ENCODE assay signal across 1 cellular context in the genomic region with DNA sequence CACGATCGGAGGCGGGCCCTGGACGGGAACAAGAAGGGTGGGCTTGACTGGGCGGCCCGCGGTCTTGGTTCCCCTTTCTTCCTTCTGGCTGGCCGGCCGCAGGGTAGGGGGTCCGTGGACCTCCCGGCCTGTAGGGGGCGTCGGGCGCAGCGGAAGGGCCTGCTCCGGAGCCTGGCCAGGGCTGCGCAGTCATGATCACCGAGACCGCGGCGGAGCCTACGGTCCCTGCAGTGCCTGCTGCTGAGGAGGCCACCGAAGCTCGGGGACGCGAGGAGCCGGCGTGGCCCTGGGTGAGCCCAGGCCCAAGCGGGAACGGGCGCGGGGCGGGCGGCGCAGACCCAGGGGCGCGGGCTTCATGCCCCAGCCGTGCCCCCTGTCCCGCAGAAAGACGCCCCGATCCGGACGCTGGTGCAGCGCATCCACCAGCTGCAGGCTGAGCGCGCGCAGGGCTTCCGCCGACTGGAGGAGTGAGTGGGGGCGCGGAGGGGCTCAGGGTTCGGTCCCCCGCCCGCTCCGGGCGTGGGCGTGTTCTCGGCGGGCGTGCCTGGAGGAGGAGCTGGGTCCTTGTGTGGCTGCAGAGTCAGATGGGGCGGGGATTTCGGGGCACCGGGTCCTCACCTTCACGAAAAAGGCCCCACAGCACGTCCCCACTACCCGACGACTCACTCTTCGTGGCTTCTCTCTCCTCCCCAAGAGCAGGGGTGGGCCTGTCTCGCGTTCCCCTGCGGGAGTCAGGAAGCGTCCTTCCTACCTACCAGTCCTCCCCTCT.
TF ChIP-seq lines count a peak whose summit lies in the region.

A gene (plus strand): TSS at position 188 of the 769 bp plus-strand sequence. CDS start 4 bp downstream, at position 192.

TF ChIP-seq in HepG2, 621 proteins besides CTCF, POLR2A, EP300 and RAD21 (continued from another document and continues in another):
- TF ChIP-seq, protein P1, sequence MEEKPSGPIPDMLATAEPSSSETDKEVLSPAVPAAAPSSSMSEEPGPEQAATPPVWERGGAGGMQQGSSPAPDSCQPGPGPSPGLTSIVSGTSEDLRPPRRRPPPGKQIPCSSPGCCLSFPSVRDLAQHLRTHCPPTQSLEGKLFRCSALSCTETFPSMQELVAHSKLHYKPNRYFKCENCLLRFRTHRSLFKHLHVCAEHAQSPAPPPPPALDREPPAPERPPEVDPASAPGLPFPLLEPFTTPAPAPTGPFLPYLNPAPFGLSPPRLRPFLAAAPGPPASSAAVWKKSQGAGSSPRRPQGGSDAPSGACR (CRISPR knock-in tag; IDR thresholded peaks at IDR 0.05), result 0 out of 2 replicates have a peak, but pooled peaks have one; percentile 17
- peak; percentile 79 for TF ChIP-seq PHF8 (CRISPR knock-in tag; IDR thresholded peaks at IDR 0.05)
- TF ChIP-seq, protein P2, sequence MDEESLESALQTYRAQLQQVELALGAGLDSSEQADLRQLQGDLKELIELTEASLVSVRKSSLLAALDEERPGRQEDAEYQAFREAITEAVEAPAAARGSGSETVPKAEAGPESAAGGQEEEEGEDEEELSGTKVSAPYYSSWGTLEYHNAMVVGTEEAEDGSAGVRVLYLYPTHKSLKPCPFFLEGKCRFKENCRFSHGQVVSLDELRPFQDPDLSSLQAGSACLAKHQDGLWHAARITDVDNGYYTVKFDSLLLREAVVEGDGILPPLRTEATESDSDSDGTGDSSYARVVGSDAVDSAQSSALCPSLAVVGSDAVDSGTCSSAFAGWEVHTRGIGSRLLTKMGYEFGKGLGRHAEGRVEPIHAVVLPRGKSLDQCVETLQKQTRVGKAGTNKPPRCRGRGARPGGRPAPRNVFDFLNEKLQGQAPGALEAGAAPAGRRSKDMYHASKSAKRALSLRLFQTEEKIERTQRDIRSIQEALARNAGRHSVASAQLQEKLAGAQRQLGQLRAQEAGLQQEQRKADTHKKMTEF (CRISPR knock-in tag; IDR thresholded peaks at IDR 0.05), result peak; percentile 93
- TF ChIP-seq HNRNPUL1 (IDR thresholded peaks at IDR 0.05; ENCODE audit: low read depth, low read length), result peak; percentile 41; the same call in 1 of the 2 replicates
- TF ChIP-seq, protein P3, sequence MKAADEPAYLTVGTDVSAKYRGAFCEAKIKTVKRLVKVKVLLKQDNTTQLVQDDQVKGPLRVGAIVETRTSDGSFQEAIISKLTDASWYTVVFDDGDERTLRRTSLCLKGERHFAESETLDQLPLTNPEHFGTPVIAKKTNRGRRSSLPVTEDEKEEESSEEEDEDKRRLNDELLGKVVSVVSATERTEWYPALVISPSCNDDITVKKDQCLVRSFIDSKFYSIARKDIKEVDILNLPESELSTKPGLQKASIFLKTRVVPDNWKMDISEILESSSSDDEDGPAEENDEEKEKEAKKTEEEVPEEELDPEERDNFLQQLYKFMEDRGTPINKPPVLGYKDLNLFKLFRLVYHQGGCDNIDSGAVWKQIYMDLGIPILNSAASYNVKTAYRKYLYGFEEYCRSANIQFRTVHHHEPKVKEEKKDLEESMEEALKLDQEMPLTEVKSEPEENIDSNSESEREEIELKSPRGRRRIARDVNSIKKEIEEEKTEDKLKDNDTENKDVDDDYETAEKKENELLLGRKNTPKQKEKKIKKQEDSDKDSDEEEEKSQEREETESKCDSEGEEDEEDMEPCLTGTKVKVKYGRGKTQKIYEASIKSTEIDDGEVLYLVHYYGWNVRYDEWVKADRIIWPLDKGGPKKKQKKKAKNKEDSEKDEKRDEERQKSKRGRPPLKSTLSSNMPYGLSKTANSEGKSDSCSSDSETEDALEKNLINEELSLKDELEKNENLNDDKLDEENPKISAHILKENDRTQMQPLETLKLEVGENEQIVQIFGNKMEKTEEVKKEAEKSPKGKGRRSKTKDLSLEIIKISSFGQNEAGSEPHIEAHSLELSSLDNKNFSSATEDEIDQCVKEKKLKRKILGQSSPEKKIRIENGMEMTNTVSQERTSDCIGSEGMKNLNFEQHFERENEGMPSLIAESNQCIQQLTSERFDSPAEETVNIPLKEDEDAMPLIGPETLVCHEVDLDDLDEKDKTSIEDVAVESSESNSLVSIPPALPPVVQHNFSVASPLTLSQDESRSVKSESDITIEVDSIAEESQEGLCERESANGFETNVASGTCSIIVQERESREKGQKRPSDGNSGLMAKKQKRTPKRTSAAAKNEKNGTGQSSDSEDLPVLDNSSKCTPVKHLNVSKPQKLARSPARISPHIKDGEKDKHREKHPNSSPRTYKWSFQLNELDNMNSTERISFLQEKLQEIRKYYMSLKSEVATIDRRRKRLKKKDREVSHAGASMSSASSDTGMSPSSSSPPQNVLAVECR (CRISPR knock-in tag; IDR thresholded peaks at IDR 0.05; ENCODE audit: borderline replicate concordance), result peak; percentile 82; the same call in 1 of the 2 replicates
- TF ChIP-seq FOSL1 (CRISPR knock-in tag; IDR thresholded peaks at IDR 0.05; ENCODE audit: borderline replicate concordance), result no peak
- no peak for TF ChIP-seq PRMT3 (CRISPR knock-in tag; IDR thresholded peaks at IDR 0.05; ENCODE audit: borderline replicate concordance, low read depth)
- no peak for TF ChIP-seq CEBPB (IDR thresholded peaks at IDR 0.05; ENCODE audit: borderline replicate concordance, low read depth, low read length)
- peak; percentile 88 for TF ChIP-seq KDM4B (CRISPR knock-in tag; IDR thresholded peaks at IDR 0.05)
- TF ChIP-seq ZNF205 (CRISPR knock-in tag; IDR thresholded peaks at IDR 0.05), result 0 out of 2 replicates have a peak, but pooled peaks have one; percentile 43
- TF ChIP-seq, protein P4, sequence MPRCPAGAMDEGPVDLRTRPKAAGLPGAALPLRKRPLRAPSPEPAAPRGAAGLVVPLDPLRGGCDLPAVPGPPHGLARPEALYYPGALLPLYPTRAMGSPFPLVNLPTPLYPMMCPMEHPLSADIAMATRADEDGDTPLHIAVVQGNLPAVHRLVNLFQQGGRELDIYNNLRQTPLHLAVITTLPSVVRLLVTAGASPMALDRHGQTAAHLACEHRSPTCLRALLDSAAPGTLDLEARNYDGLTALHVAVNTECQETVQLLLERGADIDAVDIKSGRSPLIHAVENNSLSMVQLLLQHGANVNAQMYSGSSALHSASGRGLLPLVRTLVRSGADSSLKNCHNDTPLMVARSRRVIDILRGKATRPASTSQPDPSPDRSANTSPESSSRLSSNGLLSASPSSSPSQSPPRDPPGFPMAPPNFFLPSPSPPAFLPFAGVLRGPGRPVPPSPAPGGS (CRISPR knock-in tag; IDR thresholded peaks at IDR 0.05), result no peak
- TF ChIP-seq ZNF660 (CRISPR knock-in tag; IDR thresholded peaks at IDR 0.05; ENCODE audit: borderline replicate concordance, low read depth), result no peak
- no peak for TF ChIP-seq SOX13 (IDR thresholded peaks at IDR 0.05)
- TF ChIP-seq SOX13 (CRISPR knock-in tag; conservative IDR thresholded peaks at IDR 0.05 in 1 of 2, IDR thresholded peaks at IDR 0.05 in 1 of 2), result no peak
- TF ChIP-seq, protein P5, sequence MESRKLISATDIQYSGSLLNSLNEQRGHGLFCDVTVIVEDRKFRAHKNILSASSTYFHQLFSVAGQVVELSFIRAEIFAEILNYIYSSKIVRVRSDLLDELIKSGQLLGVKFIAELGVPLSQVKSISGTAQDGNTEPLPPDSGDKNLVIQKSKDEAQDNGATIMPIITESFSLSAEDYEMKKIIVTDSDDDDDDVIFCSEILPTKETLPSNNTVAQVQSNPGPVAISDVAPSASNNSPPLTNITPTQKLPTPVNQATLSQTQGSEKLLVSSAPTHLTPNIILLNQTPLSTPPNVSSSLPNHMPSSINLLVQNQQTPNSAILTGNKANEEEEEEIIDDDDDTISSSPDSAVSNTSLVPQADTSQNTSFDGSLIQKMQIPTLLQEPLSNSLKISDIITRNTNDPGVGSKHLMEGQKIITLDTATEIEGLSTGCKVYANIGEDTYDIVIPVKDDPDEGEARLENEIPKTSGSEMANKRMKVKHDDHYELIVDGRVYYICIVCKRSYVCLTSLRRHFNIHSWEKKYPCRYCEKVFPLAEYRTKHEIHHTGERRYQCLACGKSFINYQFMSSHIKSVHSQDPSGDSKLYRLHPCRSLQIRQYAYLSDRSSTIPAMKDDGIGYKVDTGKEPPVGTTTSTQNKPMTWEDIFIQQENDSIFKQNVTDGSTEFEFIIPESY (CRISPR knock-in tag; IDR thresholded peaks at IDR 0.05), result peak; percentile 74
- TF ChIP-seq ZNF143 (CRISPR knock-in tag; IDR thresholded peaks at IDR 0.05), result no peak; the same call in 1 of the 2 replicates
- peak; percentile 83; the same call in 1 of the 2 replicates for TF ChIP-seq SSRP1 (CRISPR knock-in tag; IDR thresholded peaks at IDR 0.05)
- TF ChIP-seq HES4 (CRISPR knock-in tag; IDR thresholded peaks at IDR 0.05; ENCODE audit: borderline replicate concordance), result no peak
- no peak for TF ChIP-seq THYN1 (CRISPR knock-in tag; IDR thresholded peaks at IDR 0.05; ENCODE audit: borderline replicate concordance, low read depth)
- 0 out of 2 replicates have a peak, but pooled peaks have one; percentile 64 for TF ChIP-seq ZFP82 (CRISPR knock-in tag; IDR thresholded peaks at IDR 0.05; ENCODE audit: borderline replicate concordance)
- no peak; the same call in 1 of the 2 replicates for TF ChIP-seq ARNT2 (CRISPR knock-in tag; IDR thresholded peaks at IDR 0.05; ENCODE audit: low read depth)
- TF ChIP-seq, protein P6, sequence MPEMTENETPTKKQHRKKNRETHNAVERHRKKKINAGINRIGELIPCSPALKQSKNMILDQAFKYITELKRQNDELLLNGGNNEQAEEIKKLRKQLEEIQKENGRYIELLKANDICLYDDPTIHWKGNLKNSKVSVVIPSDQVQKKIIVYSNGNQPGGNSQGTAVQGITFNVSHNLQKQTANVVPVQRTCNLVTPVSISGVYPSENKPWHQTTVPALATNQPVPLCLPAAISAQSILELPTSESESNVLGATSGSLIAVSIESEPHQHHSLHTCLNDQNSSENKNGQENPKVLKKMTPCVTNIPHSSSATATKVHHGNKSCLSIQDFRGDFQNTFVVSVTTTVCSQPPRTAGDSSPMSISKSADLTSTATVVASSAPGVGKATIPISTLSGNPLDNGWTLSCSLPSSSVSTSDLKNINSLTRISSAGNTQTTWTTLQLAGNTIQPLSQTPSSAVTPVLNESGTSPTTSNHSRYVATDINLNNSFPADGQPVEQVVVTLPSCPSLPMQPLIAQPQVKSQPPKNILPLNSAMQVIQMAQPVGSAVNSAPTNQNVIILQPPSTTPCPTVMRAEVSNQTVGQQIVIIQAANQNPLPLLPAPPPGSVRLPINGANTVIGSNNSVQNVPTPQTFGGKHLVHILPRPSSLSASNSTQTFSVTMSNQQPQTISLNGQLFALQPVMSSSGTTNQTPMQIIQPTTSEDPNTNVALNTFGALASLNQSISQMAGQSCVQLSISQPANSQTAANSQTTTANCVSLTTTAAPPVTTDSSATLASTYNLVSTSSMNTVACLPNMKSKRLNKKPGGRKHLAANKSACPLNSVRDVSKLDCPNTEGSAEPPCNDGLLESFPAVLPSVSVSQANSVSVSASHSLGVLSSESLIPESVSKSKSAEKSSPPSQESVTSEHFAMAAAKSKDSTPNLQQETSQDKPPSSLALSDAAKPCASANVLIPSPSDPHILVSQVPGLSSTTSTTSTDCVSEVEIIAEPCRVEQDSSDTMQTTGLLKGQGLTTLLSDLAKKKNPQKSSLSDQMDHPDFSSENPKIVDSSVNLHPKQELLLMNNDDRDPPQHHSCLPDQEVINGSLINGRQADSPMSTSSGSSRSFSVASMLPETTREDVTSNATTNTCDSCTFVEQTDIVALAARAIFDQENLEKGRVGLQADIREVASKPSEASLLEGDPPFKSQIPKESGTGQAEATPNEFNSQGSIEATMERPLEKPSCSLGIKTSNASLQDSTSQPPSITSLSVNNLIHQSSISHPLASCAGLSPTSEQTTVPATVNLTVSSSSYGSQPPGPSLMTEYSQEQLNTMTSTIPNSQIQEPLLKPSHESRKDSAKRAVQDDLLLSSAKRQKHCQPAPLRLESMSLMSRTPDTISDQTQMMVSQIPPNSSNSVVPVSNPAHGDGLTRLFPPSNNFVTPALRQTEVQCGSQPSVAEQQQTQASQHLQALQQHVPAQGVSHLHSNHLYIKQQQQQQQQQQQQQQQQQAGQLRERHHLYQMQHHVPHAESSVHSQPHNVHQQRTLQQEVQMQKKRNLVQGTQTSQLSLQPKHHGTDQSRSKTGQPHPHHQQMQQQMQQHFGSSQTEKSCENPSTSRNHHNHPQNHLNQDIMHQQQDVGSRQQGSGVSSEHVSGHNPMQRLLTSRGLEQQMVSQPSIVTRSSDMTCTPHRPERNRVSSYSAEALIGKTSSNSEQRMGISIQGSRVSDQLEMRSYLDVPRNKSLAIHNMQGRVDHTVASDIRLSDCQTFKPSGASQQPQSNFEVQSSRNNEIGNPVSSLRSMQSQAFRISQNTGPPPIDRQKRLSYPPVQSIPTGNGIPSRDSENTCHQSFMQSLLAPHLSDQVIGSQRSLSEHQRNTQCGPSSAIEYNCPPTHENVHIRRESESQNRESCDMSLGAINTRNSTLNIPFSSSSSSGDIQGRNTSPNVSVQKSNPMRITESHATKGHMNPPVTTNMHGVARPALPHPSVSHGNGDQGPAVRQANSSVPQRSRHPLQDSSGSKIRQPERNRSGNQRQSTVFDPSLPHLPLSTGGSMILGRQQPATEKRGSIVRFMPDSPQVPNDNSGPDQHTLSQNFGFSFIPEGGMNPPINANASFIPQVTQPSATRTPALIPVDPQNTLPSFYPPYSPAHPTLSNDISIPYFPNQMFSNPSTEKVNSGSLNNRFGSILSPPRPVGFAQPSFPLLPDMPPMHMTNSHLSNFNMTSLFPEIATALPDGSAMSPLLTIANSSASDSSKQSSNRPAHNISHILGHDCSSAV (CRISPR knock-in tag; IDR thresholded peaks at IDR 0.05; ENCODE audit: borderline replicate concordance), result 0 out of 2 replicates have a peak, but pooled peaks have one; percentile 3
- TF ChIP-seq ZNF674 (CRISPR knock-in tag; IDR thresholded peaks at IDR 0.05; ENCODE audit: low read depth), result no peak
- no peak for TF ChIP-seq ZBTB42 (CRISPR knock-in tag; IDR thresholded peaks at IDR 0.05)
- TF ChIP-seq RCOR2 (CRISPR knock-in tag; IDR thresholded peaks at IDR 0.05), result 0 out of 2 replicates have a peak, but pooled peaks have one; percentile 35
- TF ChIP-seq ZNF468 (CRISPR knock-in tag; IDR thresholded peaks at IDR 0.05), result no peak
- TF ChIP-seq ZNF251 (CRISPR knock-in tag; IDR thresholded peaks at IDR 0.05), result 0 out of 2 replicates have a peak, but pooled peaks have one; percentile 81
- TF ChIP-seq ZNF549 (CRISPR knock-in tag; IDR thresholded peaks at IDR 0.05), result no peak
- TF ChIP-seq ZNF780A (CRISPR knock-in tag; IDR thresholded peaks at IDR 0.05), result no peak
- no peak; the same call in 1 of the 2 replicates for TF ChIP-seq PAWR (CRISPR knock-in tag; IDR thresholded peaks at IDR 0.05; ENCODE audit: borderline replicate concordance)
- peak; percentile 24 for TF ChIP-seq ZEB1 (IDR thresholded peaks at IDR 0.05; ENCODE audit: insufficient replicate concordance, low read depth)
- peak; percentile 65 for TF ChIP-seq ZNF33B (CRISPR knock-in tag; IDR thresholded peaks at IDR 0.05)
- TF ChIP-seq, protein P7, sequence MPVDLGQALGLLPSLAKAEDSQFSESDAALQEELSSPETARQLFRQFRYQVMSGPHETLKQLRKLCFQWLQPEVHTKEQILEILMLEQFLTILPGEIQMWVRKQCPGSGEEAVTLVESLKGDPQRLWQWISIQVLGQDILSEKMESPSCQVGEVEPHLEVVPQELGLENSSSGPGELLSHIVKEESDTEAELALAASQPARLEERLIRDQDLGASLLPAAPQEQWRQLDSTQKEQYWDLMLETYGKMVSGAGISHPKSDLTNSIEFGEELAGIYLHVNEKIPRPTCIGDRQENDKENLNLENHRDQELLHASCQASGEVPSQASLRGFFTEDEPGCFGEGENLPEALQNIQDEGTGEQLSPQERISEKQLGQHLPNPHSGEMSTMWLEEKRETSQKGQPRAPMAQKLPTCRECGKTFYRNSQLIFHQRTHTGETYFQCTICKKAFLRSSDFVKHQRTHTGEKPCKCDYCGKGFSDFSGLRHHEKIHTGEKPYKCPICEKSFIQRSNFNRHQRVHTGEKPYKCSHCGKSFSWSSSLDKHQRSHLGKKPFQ (CRISPR knock-in tag; IDR thresholded peaks at IDR 0.05; ENCODE audit: insufficient replicate concordance), result no peak
- TF ChIP-seq, protein P8, sequence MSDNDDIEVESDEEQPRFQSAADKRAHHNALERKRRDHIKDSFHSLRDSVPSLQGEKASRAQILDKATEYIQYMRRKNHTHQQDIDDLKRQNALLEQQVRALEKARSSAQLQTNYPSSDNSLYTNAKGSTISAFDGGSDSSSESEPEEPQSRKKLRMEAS (IDR thresholded peaks at IDR 0.05), result peak; percentile 59; the same call in 1 of the 2 replicates
- peak; percentile 65; the same call in 1 of the 2 replicates for TF ChIP-seq ZNF775 (CRISPR knock-in tag; IDR thresholded peaks at IDR 0.05; ENCODE audit: borderline replicate concordance)
